1 cellular context compared by ENCODE assay signal in the genomic region with DNA sequence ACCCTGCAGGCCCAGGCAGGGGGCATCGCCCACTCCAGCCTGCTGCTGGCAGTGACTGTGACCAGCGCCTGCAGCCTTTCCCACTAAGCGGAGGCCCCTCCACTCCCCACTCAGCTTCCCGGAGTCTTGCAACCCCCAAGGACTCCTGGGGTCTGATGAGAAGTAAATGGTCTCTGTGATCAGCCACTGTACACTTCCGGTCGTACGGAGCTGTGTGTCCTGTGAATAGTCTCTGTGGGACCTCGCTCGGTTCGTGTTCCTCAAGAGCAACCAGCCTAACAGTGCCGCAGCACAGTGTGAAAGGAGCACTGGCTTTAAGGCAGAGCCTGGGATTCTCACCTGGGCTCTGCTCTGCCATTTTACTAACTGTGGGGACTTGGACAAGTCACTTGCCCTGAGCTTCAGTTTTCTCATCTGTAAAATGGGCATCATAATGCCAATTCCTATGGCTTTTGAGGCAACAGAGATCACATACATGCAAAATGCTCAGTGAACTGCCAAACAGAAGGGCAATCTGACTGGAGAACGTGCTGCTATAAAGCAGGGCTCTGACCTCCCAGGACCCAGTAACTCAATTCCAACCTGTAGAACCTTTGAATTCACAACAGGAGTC.
A peak's percentile ranks its signal among the peaks of the same experiment; 100 is the strongest.
TF ChIP-seq lines count a peak whose summit lies in the region.

No MANE protein-coding gene starts in this region.

TF ChIP-seq in K562, 482 proteins besides CTCF, POLR2A, EP300 and RAD21:
- TF ChIP-seq BCOR (IDR thresholded peaks at IDR 0.05) (peak; percentile 55; the same call in 1 of the 2 replicates), RBM25 (IDR thresholded peaks at IDR 0.05; ENCODE audit: low read depth, low read length, severe bottlenecking) (peak; percentile 70), ZBTB17 (CRISPR knock-in tag; IDR thresholded peaks at IDR 0.05) (no peak), TRIM28 (IDR thresholded peaks at IDR 0.05) (no peak)
